ENCODE assay signal across 13 cellular contexts in genomic region chr3:101861212-101861977, GRCh38. TPM values are rescaled to one million over a fixed set of nuclear protein-coding genes. Genes with fewer than 3 reads are reported as not detected.
DNase-seq lines count a peak whose midpoint lies in the region; ATAC-seq, FAIRE-seq and TF ChIP-seq lines count a peak whose summit lies in the region.
"Had no signal": no experiment of that assay in that cellular context is flagged by ENCODE, and none has a peak within 500 bp of the region (broad histone marks: within the 10 kb centered on the region; RNA-seq: fewer than 3 reads in every experiment).

No MANE protein-coding gene starts in this region.

- H3K27me3 Mint-ChIP-seq in T-helper 2 cell treated with Interferon-gamma antibody and Interleukin-4, amounts not matched to agents 5 μg/mL and 100 μg/mL, for 36 hours (ENCODE audit: low read depth): no peaks in the 10 kb centered on the region

- H3K36me3 Mint-ChIP-seq in T-helper 2 cell treated with Interferon-gamma antibody and Interleukin-4, amounts not matched to agents 5 μg/mL and 100 μg/mL, for 36 hours (ENCODE audit: low read depth): peaks cover 57% of the 10 kb centered on the region

- H3K27ac ChIP-seq in ascending aorta: peak overlapping the region in 1 of 2 donors; percentile 13
- H3K27ac ChIP-seq: thoracic aorta had no signal

- DNase-seq in GM12892 (ENCODE audit: insufficient read length) (no peak), NAMALWA (ENCODE audit: low spot score) (peak; percentile 47), GM19238 (ENCODE audit: insufficient read length, low spot score) (no peak), DMS53 treated with DMSO at 0.1 percent for 48 hours (lab: John Stamatoyannopoulos, UW; ENCODE audit: unreplicated experiment) (no peak), ascending aorta (ENCODE audit: low spot score in 2 of 2) (no peak)
- no peak for DNase-seq in T-helper 2 cell treated with Interferon-gamma antibody and Interleukin-4, amounts not matched to agents 5 μg/mL and 100 μg/mL, for 36 hours (ENCODE audit: low spot score)
- DNase-seq: endodermal cell, left ventricle myocardium superior, NCI-H1092 treated with DMSO at 0.1 percent for 48 hours had no signal

- FAIRE-seq in GM12892 (lab: Jason Lieb, UNC): peak; percentile 78
- FAIRE-seq in islet of Langerhans (lab: Jason Lieb, UNC): peak; percentile 71

- no peak for TF ChIP-seq CTCF in ascending aorta (IDR thresholded peaks at IDR 0.05)

- H3K4me1 ChIP-seq in ascending aorta: peaks cover 0 to 5% of the 10 kb centered on the region in 2 donors

- TF ChIP-seq POLR2A in GM12892 (IDR thresholded peaks at IDR 0.05; ENCODE audit: low read depth, low read length): peak; percentile 68

- no peak overlapping the region for H3K4me3 Mint-ChIP-seq in T-helper 2 cell treated with Interferon-gamma antibody and Interleukin-4, amounts not matched to agents 5 μg/mL and 100 μg/mL, for 36 hours
- H3K4me3 Mint-ChIP-seq: endodermal cell had no signal

- ATAC-seq in GM21529 (IDR thresholded peaks at IDR 0.05; ENCODE audit: unreplicated experiment): peak; percentile 46
- ATAC-seq: HCT116 had no signal

- no peaks in the 10 kb centered on the region for H3K9me3 Mint-ChIP-seq in T-helper 2 cell treated with Interferon-gamma antibody and Interleukin-4, amounts not matched to agents 5 μg/mL and 100 μg/mL, for 36 hours
- H3K9me3 Mint-ChIP-seq: endodermal cell had no signal

- peaks cover 16% of the 10 kb centered on the region for H3K4me1 Mint-ChIP-seq in T-helper 2 cell treated with Interferon-gamma antibody and Interleukin-4, amounts not matched to agents 5 μg/mL and 100 μg/mL, for 36 hours (ENCODE audit: low read depth)
- H3K4me1 Mint-ChIP-seq: endodermal cell had no signal

- intact Hi-C loops in ascending aorta (cut with DNase I): no loop called here

- H3K4me3 ChIP-seq in ascending aorta: no peak overlapping the region
- H3K4me3 ChIP-seq: thoracic aorta had no signal

- H3K36me3 ChIP-seq in ascending aorta: peaks cover 50 to 64% of the 10 kb centered on the region in 2 donors

- no peaks in the 10 kb centered on the region for H3K27me3 ChIP-seq in ascending aorta

- no peaks in the 10 kb centered on the region for H3K9me3 ChIP-seq in ascending aorta
- H3K9me3 ChIP-seq: thoracic aorta had no signal

- no peak overlapping the region for H3K27ac Mint-ChIP-seq in T-helper 2 cell treated with Interferon-gamma antibody and Interleukin-4, amounts not matched to agents 5 μg/mL and 100 μg/mL, for 36 hours
- H3K27ac Mint-ChIP-seq: endodermal cell had no signal

RNA-seq across cellular contexts. Expression of gene NFKBIZ, which starts 12.1 kb away (rescaled TPM):
- polyA plus RNA-seq in GM12892 (2012; ENCODE audit: missing spikeins): 27.7 TPM
- 349 TPM for total RNA-seq in ascending aorta
